ENCODE assay signal across 25 cellular contexts in the genomic region with DNA sequence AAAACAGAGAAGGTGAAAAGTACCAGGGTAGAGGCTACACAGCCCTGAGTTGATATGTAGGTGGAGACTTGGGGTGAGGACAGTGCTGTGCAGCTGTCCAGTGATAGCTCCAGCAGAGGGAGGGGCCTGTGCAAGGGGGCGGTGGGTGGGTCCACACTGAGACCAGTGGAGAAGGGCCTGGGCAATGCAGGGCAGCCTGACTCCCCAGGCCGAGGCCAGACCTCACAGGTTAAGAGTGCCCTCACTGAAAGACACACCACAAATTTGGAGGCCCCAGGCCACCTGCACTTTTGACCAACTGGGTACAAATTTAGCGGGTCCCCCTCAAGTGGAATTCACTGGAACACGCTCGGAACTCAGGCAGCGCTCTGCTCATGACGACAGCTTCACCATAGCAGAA. TPM values are rescaled to one million over a fixed set of nuclear protein-coding genes. Genes with fewer than 3 reads are reported as not detected.
"Had no signal": no experiment of that assay in that cellular context is flagged by ENCODE, and none has a peak within 500 bp of the region (broad histone marks: within the 10 kb centered on the region; RNA-seq: fewer than 3 reads in every experiment).

No MANE protein-coding gene starts in this region.

- H3K9me3 ChIP-seq: gastrocnemius medialis, left ventricle myocardium inferior, lower lobe of right lung, ovary, right lobe of liver, thoracic aorta, tibial nerve, upper lobe of left lung, uterus had no signal

- H3K27ac ChIP-seq: dorsolateral prefrontal cortex, gastrocnemius medialis, hepatocyte, left ventricle myocardium inferior, lower lobe of right lung, ovary, right lobe of liver, thoracic aorta, tibial nerve, upper lobe of left lung, uterus had no signal

- DNase-seq: cerebellar nuclear complex; effector CD4-positive, alpha-beta T cell; foreskin fibroblast; gastrocnemius medialis; kidney glomerular epithelial cell; left colon; left ventricle myocardium inferior; lower lobe of right lung; natural killer cell; occipital lobe; right lobe of liver; small intestine; stimulated activated CD4-positive, alpha-beta T cell treated with anti-CD3 and anti-CD28 coated beads, Interleukin-12 subunit alpha, Interleukin-12 subunit beta, amount 100 ng/mL, for 4 hours; stimulated activated CD4-positive, alpha-beta T cell treated with anti-CD3 and anti-CD28 coated beads, Interleukin-1b, Interleukin-23, amount 100 ng/mL, for 48 hours; stimulated activated CD4-positive, alpha-beta T cell treated with anti-CD3 and anti-CD28 coated beads, Interleukin-4, amount 100 ng/mL, for 4 hours; stimulated activated naive CD8-positive, alpha-beta T cell treated with anti-CD3 and anti-CD28 coated beads, Interleukin-15, Interleukin-2, amounts not matched to agents 100 U/mL and 50 U/mL, for 24 hours; substantia nigra; uterus had no signal

- H3K4me1 ChIP-seq: gastrocnemius medialis, left ventricle myocardium inferior, lower lobe of right lung, right lobe of liver, tibial nerve, upper lobe of left lung, uterus had no signal

- H3K36me3 ChIP-seq: gastrocnemius medialis, left ventricle myocardium inferior, lower lobe of right lung, ovary, right lobe of liver, thoracic aorta, tibial nerve, upper lobe of left lung, uterus had no signal

- H3K4me3 ChIP-seq: dorsolateral prefrontal cortex, gastrocnemius medialis, hepatocyte, left ventricle myocardium inferior, lower lobe of right lung, ovary, right lobe of liver, thoracic aorta, tibial nerve, upper lobe of left lung, uterus had no signal

- ATAC-seq: gastrocnemius medialis; left colon; lower lobe of right lung; natural killer cell; stimulated activated memory B cell treated with anti-CD40 and anti-IgM and Interleukin-4, amounts not matched to agents 10 μg/mL and 1 μg/mL and 100 μg/mL, for 72 hours; stimulated activated naive CD8-positive, alpha-beta T cell treated with anti-CD3 and anti-CD28 coated beads, Interleukin-15, Interleukin-2, amounts not matched to agents 100 U/mL and 50 U/mL, for 24 hours had no signal

- H3K27me3 ChIP-seq: ovary had no signal

RNA-seq across cellular contexts. Expression of a gene that starts 6.7 kb away (rescaled TPM):
- total RNA-seq: thoracic aorta had no signal
